In the genomic region with DNA sequence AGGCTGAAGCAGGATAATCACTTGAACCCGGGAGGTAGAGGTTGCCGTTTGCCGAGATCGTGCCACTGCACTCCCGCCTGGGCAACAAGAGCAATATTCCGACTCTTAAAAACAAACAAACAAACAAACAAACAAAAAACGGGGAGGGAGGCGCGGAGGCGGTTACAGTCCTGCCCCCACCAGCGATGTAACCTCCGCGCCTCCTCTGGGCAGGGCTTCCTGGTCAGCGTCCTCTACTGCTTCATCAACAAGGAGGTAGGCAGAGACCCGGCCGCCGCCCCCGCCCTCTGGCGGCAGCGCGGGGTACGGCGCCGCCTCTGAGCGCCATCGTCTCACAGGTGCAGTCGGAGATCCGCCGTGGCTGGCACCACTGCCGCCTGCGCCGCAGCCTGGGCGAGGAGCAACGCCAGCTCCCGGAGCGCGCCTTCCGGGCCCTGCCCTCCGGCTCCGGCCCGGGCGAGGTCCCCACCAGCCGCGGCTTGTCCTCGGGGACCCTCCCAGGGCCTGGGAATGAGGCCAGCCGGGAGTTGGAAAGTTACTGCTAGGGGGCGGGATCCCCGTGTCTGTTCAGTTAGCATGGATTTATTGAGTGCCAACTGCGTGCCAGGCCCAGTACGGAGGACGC, we compare ENCODE assay signal across 8 cellular contexts. TPM values are rescaled to one million over a fixed set of nuclear protein-coding genes. Genes with fewer than 3 reads are reported as not detected.
DNase-seq lines count a peak whose midpoint lies in the region; ATAC-seq and TF ChIP-seq lines count a peak whose summit lies in the region.

No MANE protein-coding gene starts in this region.

- H3K27me3 ChIP-seq in Peyer's patch = no peaks in the 10 kb centered on the region

- peaks cover 34% of the 10 kb centered on the region for H3K36me3 Mint-ChIP-seq in activated T-helper 2 cell treated with anti-CD3 and anti-CD28 coated beads, Interferon-gamma antibody, Interleukin-2, Interleukin-4, amounts not matched to agents 10 μg/mL and 5 μg/mL and 100 μg/mL, durations not matched to agents 14 hours and 24 hours and 36 hours (ENCODE audit: low read depth)
- H3K36me3 Mint-ChIP-seq in natural killer cell = no peaks in the 10 kb centered on the region

- peaks cover 0 to 20% (median 8%) of the 10 kb centered on the region in 4 donors for H3K4me1 ChIP-seq in Peyer's patch

- H3K27ac Mint-ChIP-seq in activated T-helper 2 cell treated with anti-CD3 and anti-CD28 coated beads, Interferon-gamma antibody, Interleukin-2, Interleukin-4, amounts not matched to agents 10 μg/mL and 5 μg/mL and 100 μg/mL, durations not matched to agents 14 hours and 24 hours and 36 hours = peak overlapping the region; percentile 72
- peak overlapping the region; percentile 7 to 86 for H3K27ac Mint-ChIP-seq in natural killer cell

- TF ChIP-seq CTCF in Peyer's patch (IDR thresholded peaks at IDR 0.05) (peak; percentile 95 to 99 (median 98)), fibroblast of mammary gland (conservative IDR thresholded peaks at IDR 0.05; ENCODE audit: control insufficient read depth, insufficient read depth, low read depth, low read length) (peak; percentile 58), natural killer cell (IDR thresholded peaks at IDR 0.05) (peak; percentile 94)

- H3K9me3 ChIP-seq in Peyer's patch = no peaks in the 10 kb centered on the region

- H3K27me3 Mint-ChIP-seq in activated T-helper 2 cell treated with anti-CD3 and anti-CD28 coated beads, Interferon-gamma antibody, Interleukin-2, Interleukin-4, amounts not matched to agents 10 μg/mL and 5 μg/mL and 100 μg/mL, durations not matched to agents 14 hours and 24 hours and 36 hours (ENCODE audit: low read depth) = peaks cover 2% of the 10 kb centered on the region
- peaks cover 0 to 12% of the 10 kb centered on the region in 2 donors for H3K27me3 Mint-ChIP-seq in natural killer cell (ENCODE audit: low read depth in 2 of 2)

- intact Hi-C loops in activated T-helper 2 cell treated with anti-CD3 and anti-CD28 coated beads, Interferon-gamma antibody, Interleukin-2, Interleukin-4, amounts not matched to agents 10 μg/mL and 5 μg/mL and 100 μg/mL, durations not matched to agents 14 hours and 24 hours and 36 hours (cut with micrococcal nuclease) = loop anchor here (2.0 kb wide), 1 partner anchor 39 kb away; no protein-coding TSS in a partner anchor
- intact Hi-C loops in natural killer cell (cut with micrococcal nuclease) = loop anchor here (1.0 to 5.0 kb wide), 3 partner anchors 15 to 158 kb away; no protein-coding TSS in a partner anchor

- no peaks in the 10 kb centered on the region for H3K9me3 Mint-ChIP-seq in activated T-helper 2 cell treated with anti-CD3 and anti-CD28 coated beads, Interferon-gamma antibody, Interleukin-2, Interleukin-4, amounts not matched to agents 10 μg/mL and 5 μg/mL and 100 μg/mL, durations not matched to agents 14 hours and 24 hours and 36 hours
- no peaks in the 10 kb centered on the region for H3K9me3 Mint-ChIP-seq in natural killer cell

- peak; percentile 86 for DNase-seq in COLO668 (lab: John Stamatoyannopoulos, UW; ENCODE audit: unreplicated experiment)
- peak; percentile 60 to 73 for DNase-seq in Kasumi-1 (lab: John Stamatoyannopoulos, UW)
- DNase-seq in Peyer's patch = peak; percentile 81 to 95 (median 93)
- peak; percentile 86 for DNase-seq in activated T-helper 2 cell treated with anti-CD3 and anti-CD28 coated beads, Interferon-gamma antibody, Interleukin-2, Interleukin-4, amounts not matched to agents 10 μg/mL and 5 μg/mL and 100 μg/mL, durations not matched to agents 14 hours and 24 hours and 36 hours (ENCODE audit: low spot score)
- DNase-seq in fibroblast of mammary gland (ENCODE audit: low read depth) = peak; percentile 67
- DNase-seq in natural killer cell = peak; percentile 89
- DNase-seq in stimulated activated naive CD4-positive, alpha-beta T cell (lab: John Stamatoyannopoulos, UW) = peak; percentile 63 to 85 (median 80)

- peak overlapping the region; percentile 76 for H3K4me3 Mint-ChIP-seq in activated T-helper 2 cell treated with anti-CD3 and anti-CD28 coated beads, Interferon-gamma antibody, Interleukin-2, Interleukin-4, amounts not matched to agents 10 μg/mL and 5 μg/mL and 100 μg/mL, durations not matched to agents 14 hours and 24 hours and 36 hours (ENCODE audit: low read depth)
- peak overlapping the region; percentile 81 for H3K4me3 Mint-ChIP-seq in natural killer cell

- peaks cover 16% of the 10 kb centered on the region for H3K4me1 Mint-ChIP-seq in activated T-helper 2 cell treated with anti-CD3 and anti-CD28 coated beads, Interferon-gamma antibody, Interleukin-2, Interleukin-4, amounts not matched to agents 10 μg/mL and 5 μg/mL and 100 μg/mL, durations not matched to agents 14 hours and 24 hours and 36 hours (ENCODE audit: low read depth)
- peaks cover 17 to 24% of the 10 kb centered on the region in 2 donors for H3K4me1 Mint-ChIP-seq in natural killer cell

- peaks cover 0 to 12% (median 0%) of the 10 kb centered on the region in 3 donors for H3K36me3 ChIP-seq in Peyer's patch

- peak in 1 of 2 donors; percentile 36 for TF ChIP-seq POLR2A in Peyer's patch (IDR thresholded peaks at IDR 0.05)

- peak overlapping the region; percentile 20 to 56 (median 38) for H3K4me3 ChIP-seq in Peyer's patch
- peak overlapping the region; percentile 40 for H3K4me3 ChIP-seq in fibroblast of mammary gland (ENCODE audit: control insufficient read depth, low read depth, low read length)

- ATAC-seq in GM21423 (IDR thresholded peaks at IDR 0.05; ENCODE audit: unreplicated experiment) (peak; percentile 70), natural killer cell (peak; percentile 92 to 99 (median 95))

- H3K27ac ChIP-seq in Peyer's patch = peak overlapping the region in 3 of 4 donors; percentile 55 to 78 (median 63)

RNA-seq across cellular contexts. Expression of a gene that starts 10.2 kb away (rescaled TPM):
- total RNA-seq in Peyer's patch (10 to 100 TPM; 47.3 to 86.2 (median 67.3) TPM), natural killer cell (100 to 1,000 TPM; 212 to 252 (median 241) TPM)
- 738 and 766 TPM in 2 replicates for total RNA-seq in activated T-helper 2 cell treated with anti-CD3 and anti-CD28 coated beads, Interferon-gamma antibody, Interleukin-2, Interleukin-4, amounts not matched to agents 10 μg/mL and 5 μg/mL and 100 μg/mL, durations not matched to agents 14 hours and 24 hours and 36 hours

RNA-seq across cellular contexts. Expression of a gene that starts 11.0 kb away (rescaled TPM):
- 10 to 100 TPM in 1 of 4 donors, 1 to 10 TPM in 3; 6.1 to 11.6 (median 7.4) TPM for total RNA-seq in Peyer's patch
- total RNA-seq in activated T-helper 2 cell treated with anti-CD3 and anti-CD28 coated beads, Interferon-gamma antibody, Interleukin-2, Interleukin-4, amounts not matched to agents 10 μg/mL and 5 μg/mL and 100 μg/mL, durations not matched to agents 14 hours and 24 hours and 36 hours = 24.2 and 26.7 TPM in 2 replicates
- total RNA-seq in natural killer cell = 10 to 100 TPM in 2 of 3 donors, 1 to 10 TPM in 1; 8.7 to 11.5 (median 10.0) TPM

RNA-seq across cellular contexts. Expression of a gene that starts 13.5 kb away (rescaled TPM):
- total RNA-seq in Peyer's patch (1 to 10 TPM in 3 of 4 donors, not detected in 1; 4.6 to 6.0 (median 5.6) TPM), natural killer cell (10 to 100 TPM; 20.7 to 24.5 (median 21.5) TPM)
- 9.3 and 9.5 TPM in 2 replicates for total RNA-seq in activated T-helper 2 cell treated with anti-CD3 and anti-CD28 coated beads, Interferon-gamma antibody, Interleukin-2, Interleukin-4, amounts not matched to agents 10 μg/mL and 5 μg/mL and 100 μg/mL, durations not matched to agents 14 hours and 24 hours and 36 hours

RNA-seq across cellular contexts. Expression of a gene that starts 42.3 kb away (rescaled TPM):
- total RNA-seq in Peyer's patch (10 to 100 TPM; 17.5 to 60.2 (median 46.9) TPM), natural killer cell (100 to 1,000 TPM; 112 to 136 (median 117) TPM)
- total RNA-seq in activated T-helper 2 cell treated with anti-CD3 and anti-CD28 coated beads, Interferon-gamma antibody, Interleukin-2, Interleukin-4, amounts not matched to agents 10 μg/mL and 5 μg/mL and 100 μg/mL, durations not matched to agents 14 hours and 24 hours and 36 hours = 180 and 207 TPM in 2 replicates

RNA-seq across cellular contexts. Expression of a gene that starts 49.2 kb away (rescaled TPM):
- total RNA-seq in Peyer's patch (10 to 100 TPM in 3 of 4 donors, 1 to 10 TPM in 1; 8.3 to 25.2 (median 19.7) TPM), natural killer cell (10 to 100 TPM; 24.8 to 35.7 (median 31.1) TPM)
- total RNA-seq in activated T-helper 2 cell treated with anti-CD3 and anti-CD28 coated beads, Interferon-gamma antibody, Interleukin-2, Interleukin-4, amounts not matched to agents 10 μg/mL and 5 μg/mL and 100 μg/mL, durations not matched to agents 14 hours and 24 hours and 36 hours = 34.4 and 38.9 TPM in 2 replicates

Comparison
In these comparisons a context has a peak if more than half of its experiments do, and no peak if none do; other contexts are left out.
1. Peak in every context shown above with its lines: DNase-seq, ATAC-seq, H3K4me3 ChIP-seq and H3K27ac ChIP-seq.